In genomic region chr20:1807394-1807793, GRCh38 we compare ENCODE assay signal across 18 cellular contexts.
"Had no signal": no experiment of that assay in that cellular context is flagged by ENCODE, and none has a peak within 500 bp of the region (broad histone marks: within the 10 kb centered on the region; RNA-seq: fewer than 3 reads in every experiment).

No MANE protein-coding gene starts in this region.

- H3K9me3 ChIP-seq: heart right ventricle, mucosa of descending colon, upper lobe of right lung had no signal

- H3K9me3 Mint-ChIP-seq: activated naive CD4-positive, alpha-beta T cell treated with anti-CD3 and anti-CD28 coated beads for 36 hours; activated T-helper 17 cell treated with anti-CD3 and anti-CD28 coated beads, Interleukin-2, amount 50 U/mL, for 72 hours; central memory CD8-positive, alpha-beta T cell; effector memory CD8-positive, alpha-beta T cell had no signal

- H3K4me3 Mint-ChIP-seq: activated naive CD4-positive, alpha-beta T cell treated with anti-CD3 and anti-CD28 coated beads for 36 hours; activated T-helper 17 cell treated with anti-CD3 and anti-CD28 coated beads, Interleukin-2, amount 50 U/mL, for 72 hours; central memory CD8-positive, alpha-beta T cell; effector memory CD8-positive, alpha-beta T cell; naive thymus-derived CD4-positive, alpha-beta T cell; T-helper 17 cell had no signal

- H3K36me3 ChIP-seq: heart right ventricle, upper lobe of right lung, WERI-Rb-1 had no signal

- H3K27ac ChIP-seq: heart right ventricle, upper lobe of right lung, WERI-Rb-1 had no signal

- H3K27me3 ChIP-seq: heart right ventricle, upper lobe of right lung had no signal

- H3K4me1 Mint-ChIP-seq: central memory CD8-positive, alpha-beta T cell had no signal

- H3K36me3 Mint-ChIP-seq: naive thymus-derived CD4-positive, alpha-beta T cell had no signal

- ATAC-seq: activated T-helper 17 cell treated with anti-CD3 and anti-CD28 coated beads, Interleukin-2, amount 50 U/mL, for 72 hours; effector memory CD8-positive, alpha-beta T cell; heart right ventricle; mucosa of descending colon; naive thymus-derived CD4-positive, alpha-beta T cell; right cardiac atrium; stimulated activated naive CD8-positive, alpha-beta T cell treated with anti-CD3 and anti-CD28 coated beads, Interleukin-15, Interleukin-2, amounts not matched to agents 100 U/mL and 50 U/mL, for 24 hours; T-helper 17 cell; upper lobe of right lung had no signal

- DNase-seq: activated CD4-positive, alpha-beta T cell treated with anti-CD3 and anti-CD28 coated beads, Interleukin-2, amount 50 U/mL, for 48 hours; activated naive CD4-positive, alpha-beta T cell treated with anti-CD3 and anti-CD28 coated beads for 36 hours; cortex of kidney; effector memory CD8-positive, alpha-beta T cell; heart right ventricle; mucosa of descending colon; naive thymus-derived CD4-positive, alpha-beta T cell; nucleus accumbens; right cardiac atrium; small intestine; stimulated activated CD4-positive, alpha-beta T cell treated with anti-CD3 and anti-CD28 coated beads, Interleukin-4, amount 100 ng/mL, for 4 hours; stimulated activated CD8-positive, alpha-beta memory T cell treated with anti-CD3 and anti-CD28 coated beads, Interleukin-4, amount 100 ng/mL, for 48 hours; stimulated activated naive CD8-positive, alpha-beta T cell treated with anti-CD3 and anti-CD28 coated beads, Interleukin-15, Interleukin-2, amounts not matched to agents 100 U/mL and 50 U/mL, for 24 hours; T-helper 17 cell; upper lobe of right lung; WERI-Rb-1 had no signal

- H3K4me3 ChIP-seq: heart right ventricle, mucosa of descending colon, upper lobe of right lung had no signal

- H3K27ac Mint-ChIP-seq: activated naive CD4-positive, alpha-beta T cell treated with anti-CD3 and anti-CD28 coated beads for 36 hours; activated T-helper 17 cell treated with anti-CD3 and anti-CD28 coated beads, Interleukin-2, amount 50 U/mL, for 72 hours; effector memory CD8-positive, alpha-beta T cell; naive thymus-derived CD4-positive, alpha-beta T cell; T-helper 17 cell had no signal
